In genomic region chr10:4981722-4982471, GRCh38 we compare ENCODE assay signal across 1 cellular context.
TF ChIP-seq lines count a peak whose summit lies in the region.

No MANE protein-coding gene starts in this region.

TF ChIP-seq in K562, 482 proteins besides CTCF, POLR2A, EP300 and RAD21 (continued from another document and continues in another):
- TF ChIP-seq AFF1 (IDR thresholded peaks at IDR 0.05; ENCODE audit: low read depth in 1 of 2, partially characterized antibody in 2 of 2) (peak in 1 of 2 experiments; percentile 83), FOXP1 (CRISPR knock-in tag; IDR thresholded peaks at IDR 0.05) (peak; percentile 58; the same call in 1 of the 2 replicates), KLF16 (IDR thresholded peaks at IDR 0.05) (peak; percentile 80; the same call in 1 of the 2 replicates), ID3 (CRISPR knock-in tag; IDR thresholded peaks at IDR 0.05) (no peak), ID3 (tag; IDR thresholded peaks at IDR 0.05) (peak; percentile 73; the same call in 1 of the 2 replicates), MBD1 (CRISPR knock-in tag; IDR thresholded peaks at IDR 0.05) (no peak), ZNF121 (CRISPR knock-in tag; conservative IDR thresholded peaks at IDR 0.05) (0 out of 2 replicates have a peak, but pooled peaks have one; percentile 16), TEAD4 (IDR thresholded peaks at IDR 0.05; ENCODE audit: low read length) (peak; percentile 91), TEAD4 (CRISPR knock-in tag; IDR thresholded peaks at IDR 0.05; ENCODE audit: borderline replicate concordance) (no peak), CUX1 (CRISPR knock-in tag; IDR thresholded peaks at IDR 0.05) (no peak), SNIP1 (IDR thresholded peaks at IDR 0.05; ENCODE audit: low read depth) (no peak), TEAD1 (CRISPR knock-in tag; IDR thresholded peaks at IDR 0.05) (peak in 1 of 2 experiments; percentile 81; a peak in 1 of 4 replicates), XRCC3 (IDR thresholded peaks at IDR 0.05) (no peak), ZNF274 (IDR thresholded peaks at IDR 0.05; ENCODE audit: borderline replicate concordance, low read depth, low read length) (0 out of 2 replicates have a peak, but pooled peaks have one; percentile 36), POLR2B (IDR thresholded peaks at IDR 0.05; ENCODE audit: low read depth, partially characterized antibody) (peak; percentile 61), SMARCB1 (IDR thresholded peaks at IDR 0.05; ENCODE audit: insufficient read length, low read depth) (no peak), SMAD1 (IDR thresholded peaks at IDR 0.05; ENCODE audit: low read depth, low read length, partially characterized antibody) (no peak), ETV5 (CRISPR knock-in tag; IDR thresholded peaks at IDR 0.05; ENCODE audit: low read depth) (no peak), ZBTB40 (IDR thresholded peaks at IDR 0.05) (peak; percentile 30; the same call in 1 of the 2 replicates), ZBTB40 (CRISPR knock-in tag; IDR thresholded peaks at IDR 0.05) (no peak), HCFC1 (IDR thresholded peaks at IDR 0.05; ENCODE audit: low read depth, low read length) (no peak), TEAD2 (tag; IDR thresholded peaks at IDR 0.05) (0 out of 2 replicates have a peak, but pooled peaks have one; percentile 21), SOX6 (IDR thresholded peaks at IDR 0.05) (peak; percentile 69), HNRNPK (IDR thresholded peaks at IDR 0.05; ENCODE audit: low read depth, low read length, poor library complexity, severe bottlenecking) (no peak), STAT5B (CRISPR knock-in tag; IDR thresholded peaks at IDR 0.05) (no peak)
